Comparison of ENCODE assay signal across 8 cellular contexts in the genomic region with DNA sequence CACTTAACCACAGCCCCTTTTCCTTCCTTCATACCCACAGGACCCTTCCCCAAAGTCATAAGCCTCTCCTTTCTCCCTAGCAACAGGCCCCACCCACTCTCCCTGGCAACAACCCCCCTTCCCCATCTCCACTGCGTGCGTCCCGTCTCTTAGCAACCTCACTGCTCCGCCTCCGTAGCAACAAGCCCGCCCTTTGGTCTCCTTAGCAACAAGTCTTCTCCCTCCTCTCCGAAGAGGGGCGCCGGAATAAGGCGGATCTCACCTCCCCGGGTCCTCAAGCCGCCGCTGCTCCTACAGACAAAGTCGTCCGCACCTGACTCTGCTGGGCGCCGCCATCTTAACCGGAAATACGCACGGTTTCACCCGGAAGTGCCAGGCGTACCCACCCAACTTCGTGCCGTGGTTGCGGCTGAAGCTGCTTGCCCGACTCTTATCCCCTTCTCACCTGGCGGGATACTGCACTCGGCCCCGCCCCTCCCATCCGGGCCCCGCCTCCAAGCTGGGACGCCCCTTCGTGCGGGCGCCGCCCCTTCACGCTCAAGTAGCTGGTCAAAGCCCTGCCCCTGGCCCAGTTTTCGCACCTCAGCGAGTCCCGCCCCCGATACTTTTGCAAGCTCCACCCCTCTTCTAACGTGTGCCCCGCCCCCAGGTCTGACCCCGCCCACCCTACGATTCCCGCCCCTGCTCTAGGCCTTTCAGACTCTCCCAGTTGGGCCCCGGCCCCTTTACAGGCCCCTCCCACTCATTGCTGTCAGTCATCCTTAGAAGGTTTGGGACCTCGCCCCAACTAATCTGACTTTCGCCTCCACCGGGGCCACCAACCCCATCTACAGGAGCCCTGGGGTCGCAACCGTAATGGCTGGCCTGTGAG. TPM values are rescaled to one million over a fixed set of nuclear protein-coding genes. Genes with fewer than 3 reads are reported as not detected.
DNase-seq lines count a peak whose midpoint lies in the region; ATAC-seq and TF ChIP-seq lines count a peak whose summit lies in the region.

TSS of gene HSPBP1 (minus strand) at position 338 of the 871 bp plus-strand sequence. CDS start 502 bp downstream, outside the sequence.

- no peaks in the 10 kb centered on the region for H3K27me3 ChIP-seq in GM23338 (ENCODE audit: insufficient read depth)

- peak within 1 kb of the TSS; percentile 95 for H2AFZ ChIP-seq in GM23338

- ATAC-seq in GM23338, result peak; percentile 83
- peak; percentile 92 for ATAC-seq in activated T-helper 17 cell treated with anti-CD3 and anti-CD28 coated beads, Interleukin-2, amount 50 U/mL, for 72 hours (replicated peaks)
- peak; percentile 88 to 89 for ATAC-seq in naive thymus-derived CD8-positive, alpha-beta T cell

- peaks cover 14% of the 10 kb centered on the region; the same call in 1 of the 2 replicates for H3K79me2 ChIP-seq in GM23338 (replicated peaks; ENCODE audit: insufficient read depth)

- H3K9me2 ChIP-seq in GM23338 (ENCODE audit: insufficient read depth), result no peaks in the 10 kb centered on the region

- H3K4me1 ChIP-seq in GM23338 (ENCODE audit: insufficient read depth), result peaks cover 18% of the 10 kb centered on the region

- peak; percentile 90 for DNase-seq in DMS79 treated with DMSO at 0.1 percent for 48 hours (lab: John Stamatoyannopoulos, UW)
- peak; percentile 97 for DNase-seq in GM23338 (ENCODE audit: low spot score)
- peak; percentile 92 for DNase-seq in LNCaP clone FGC (ENCODE audit: low read depth)
- peak; percentile 92 for DNase-seq in RWPE1 (ENCODE audit: low spot score)
- DNase-seq in fibroblast of mammary gland (ENCODE audit: low read depth), result peak; percentile 90
- DNase-seq in naive thymus-derived CD8-positive, alpha-beta T cell, result peak; percentile 91 to 97 (median 96)
- peak; percentile 90 to 96 (median 94) for DNase-seq in stimulated activated naive CD4-positive, alpha-beta T cell (lab: John Stamatoyannopoulos, UW)

- H4K20me1 ChIP-seq in GM23338 (replicated peaks; ENCODE audit: insufficient read depth), result peaks cover 5% of the 10 kb centered on the region

- peaks cover 26% of the 10 kb centered on the region for H3K27me3 Mint-ChIP-seq in GM23338 (ENCODE audit: insufficient read depth, low read depth, poor library complexity)
- H3K27me3 Mint-ChIP-seq in activated T-helper 17 cell treated with anti-CD3 and anti-CD28 coated beads, Interleukin-2, amount 50 U/mL, for 72 hours, result no peaks in the 10 kb centered on the region
- H3K27me3 Mint-ChIP-seq in naive thymus-derived CD8-positive, alpha-beta T cell, result no peaks in the 10 kb centered on the region

- no peaks in the 10 kb centered on the region for H3K36me3 ChIP-seq in GM23338 (ENCODE audit: insufficient read depth)

- H3K36me3 Mint-ChIP-seq in GM23338 (ENCODE audit: low read depth), result peaks cover 8% of the 10 kb centered on the region; the same call in 2 of the 3 replicates
- peaks cover 22% of the 10 kb centered on the region for H3K36me3 Mint-ChIP-seq in activated T-helper 17 cell treated with anti-CD3 and anti-CD28 coated beads, Interleukin-2, amount 50 U/mL, for 72 hours (ENCODE audit: low read depth)
- peaks cover 0 to 27% (median 3%) of the 10 kb centered on the region in 3 donors for H3K36me3 Mint-ChIP-seq in naive thymus-derived CD8-positive, alpha-beta T cell

- POLR2A ChIA-PET in RWPE1 (lab: Yijun Ruan, JAX; ENCODE audit: low non-redundant PET), result interaction anchor here (0.6 to 1.2 kb wide), 6 partner anchors 21 to 299 kb away, joined by 3 to 6 read pairs (median 3); partner anchors contain the start of genes PPP6R1 and TMEM238
- POLR2A ChIA-PET in naive thymus-derived CD8-positive, alpha-beta T cell (lab: Charles Lee), result interaction anchor here (0.6 to 6.9 kb wide), 18 partner anchors 11 to 344 kb away, joined by 3 to 142 read pairs (median 3); partner anchors contain the start of genes KMT5C, PPP6R1, RPL28 and TMEM238

- TF ChIP-seq CTCF in GM23338 (conservative IDR thresholded peaks at IDR 0.05; ENCODE audit: low read depth in 2 of 2) (no peak), LNCaP clone FGC (IDR thresholded peaks at IDR 0.05; ENCODE audit: control insufficient read depth, extremely low read depth, insufficient read depth) (no peak), RWPE1 (conservative IDR thresholded peaks at IDR 0.05; ENCODE audit: low read depth) (no peak), fibroblast of mammary gland (conservative IDR thresholded peaks at IDR 0.05; ENCODE audit: control insufficient read depth, insufficient read depth, low read depth, low read length) (no peak)

- H3K4me1 Mint-ChIP-seq in GM23338, result peaks cover 19% of the 10 kb centered on the region
- peaks cover 17% of the 10 kb centered on the region for H3K4me1 Mint-ChIP-seq in activated T-helper 17 cell treated with anti-CD3 and anti-CD28 coated beads, Interleukin-2, amount 50 U/mL, for 72 hours
- peaks cover 17 to 59% (median 39%) of the 10 kb centered on the region in 4 donors for H3K4me1 Mint-ChIP-seq in naive thymus-derived CD8-positive, alpha-beta T cell

- H3K4me3 ChIP-seq in GM23338 (peak within 1 kb of the TSS; percentile 96), LNCaP clone FGC (ENCODE audit: low read depth, low read length) (peak within 1 kb of the TSS; percentile 96), fibroblast of mammary gland (ENCODE audit: control insufficient read depth, low read depth, low read length) (peak within 1 kb of the TSS; percentile 77)

- H3K4me3 Mint-ChIP-seq in GM23338, result peak within 1 kb of the TSS; percentile 95
- peak within 1 kb of the TSS; percentile 98 for H3K4me3 Mint-ChIP-seq in activated T-helper 17 cell treated with anti-CD3 and anti-CD28 coated beads, Interleukin-2, amount 50 U/mL, for 72 hours
- peak within 1 kb of the TSS; percentile 96 to 100 (median 99) for H3K4me3 Mint-ChIP-seq in naive thymus-derived CD8-positive, alpha-beta T cell

- peak within 1 kb of the TSS; percentile 98 for H3K27ac ChIP-seq in GM23338 (ENCODE audit: low read depth)
- peak within 1 kb of the TSS; percentile 89 for H3K27ac ChIP-seq in RWPE1

- peak within 1 kb of the TSS; percentile 95 for H3K4me2 ChIP-seq in GM23338

- peak within 1 kb of the TSS; percentile 98 for H3K27ac Mint-ChIP-seq in GM23338
- H3K27ac Mint-ChIP-seq in activated T-helper 17 cell treated with anti-CD3 and anti-CD28 coated beads, Interleukin-2, amount 50 U/mL, for 72 hours, result peak within 1 kb of the TSS; percentile 99
- H3K27ac Mint-ChIP-seq in naive thymus-derived CD8-positive, alpha-beta T cell, result peak within 1 kb of the TSS; percentile 96 to 100 (median 99)

- CTCF ChIA-PET in RWPE1 (lab: Yijun Ruan, JAX), result no interaction called here

- no peaks in the 10 kb centered on the region for H3K9me3 Mint-ChIP-seq in GM23338
- H3K9me3 Mint-ChIP-seq in activated T-helper 17 cell treated with anti-CD3 and anti-CD28 coated beads, Interleukin-2, amount 50 U/mL, for 72 hours, result no peaks in the 10 kb centered on the region
- H3K9me3 Mint-ChIP-seq in naive thymus-derived CD8-positive, alpha-beta T cell, result no peaks in the 10 kb centered on the region

- peaks cover 25% of the 10 kb centered on the region for H3F3A ChIP-seq in GM23338 (replicated peaks; ENCODE audit: low read depth)

TF ChIP-seq in GM23338, 12 proteins besides CTCF, POLR2A, EP300 and RAD21:
- TF ChIP-seq, protein P1, sequence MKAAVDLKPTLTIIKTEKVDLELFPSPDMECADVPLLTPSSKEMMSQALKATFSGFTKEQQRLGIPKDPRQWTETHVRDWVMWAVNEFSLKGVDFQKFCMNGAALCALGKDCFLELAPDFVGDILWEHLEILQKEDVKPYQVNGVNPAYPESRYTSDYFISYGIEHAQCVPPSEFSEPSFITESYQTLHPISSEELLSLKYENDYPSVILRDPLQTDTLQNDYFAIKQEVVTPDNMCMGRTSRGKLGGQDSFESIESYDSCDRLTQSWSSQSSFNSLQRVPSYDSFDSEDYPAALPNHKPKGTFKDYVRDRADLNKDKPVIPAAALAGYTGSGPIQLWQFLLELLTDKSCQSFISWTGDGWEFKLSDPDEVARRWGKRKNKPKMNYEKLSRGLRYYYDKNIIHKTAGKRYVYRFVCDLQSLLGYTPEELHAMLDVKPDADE (IDR thresholded peaks at IDR 0.05), result peak; percentile 88
- TF ChIP-seq CREB1 (CRISPR knock-in tag; IDR thresholded peaks at IDR 0.05; ENCODE audit: low read depth), result peak; percentile 86
- peak; percentile 39; the same call in 1 of the 2 replicates for TF ChIP-seq POLR2AphosphoS5 (IDR thresholded peaks at IDR 0.05; ENCODE audit: low read depth)
- no peak for TF ChIP-seq ZNF331 (CRISPR knock-in tag; IDR thresholded peaks at IDR 0.05; ENCODE audit: low read depth)

RNA-seq across cellular contexts. Expression of gene HSPBP1, which starts in this region (rescaled TPM):
- total RNA-seq in GM23338 (2014; rRNA removed; shearing (Covaris generic)), result 91.0 and 91.1 TPM in 2 replicates
- polyA plus RNA-seq in GM23338 (2016; fragmentation: Nextera tagmentation; extraction: Ambion mirVana), result 81.9 and 83.6 TPM in 2 replicates
- total RNA-seq in activated T-helper 17 cell treated with anti-CD3 and anti-CD28 coated beads, Interleukin-2, amount 50 U/mL, for 72 hours, result 10 to 100 TPM; 20.8 to 56.6 TPM
- total RNA-seq in naive thymus-derived CD8-positive, alpha-beta T cell, result 10 to 100 TPM; 20.3 to 20.4 TPM
- 10 to 100 TPM; 38.6 to 44.8 (median 42.5) TPM for polyA plus RNA-seq in naive thymus-derived CD8-positive, alpha-beta T cell

Comparison
In these comparisons a context has a peak if more than half of its experiments do, and no peak if none do; other contexts are left out.
1. Peak in every context shown above with its lines: DNase-seq, ATAC-seq, H3K4me3 ChIP-seq and H3K27ac ChIP-seq.